1 cellular context compared by ENCODE assay signal in genomic region chr10:95475827-95476481, GRCh38.
A peak's percentile ranks its signal among the peaks of the same experiment; 100 is the strongest.
TF ChIP-seq lines count a peak whose summit lies in the region.

No MANE protein-coding gene starts in this region.

TF ChIP-seq in HepG2, 621 proteins besides CTCF, POLR2A, EP300 and RAD21 (continued from another document and continues in another):
- TF ChIP-seq ZNF570 (CRISPR knock-in tag; IDR thresholded peaks at IDR 0.05; ENCODE audit: borderline replicate concordance) (no peak), ZFAT (CRISPR knock-in tag; conservative IDR thresholded peaks at IDR 0.05) (no peak), TFDP1 (CRISPR knock-in tag; IDR thresholded peaks at IDR 0.05; ENCODE audit: borderline replicate concordance) (peak; percentile 43; the same call in 1 of the 2 replicates), PRMT3 (CRISPR knock-in tag; IDR thresholded peaks at IDR 0.05; ENCODE audit: borderline replicate concordance, low read depth) (no peak), ATAD3A (CRISPR knock-in tag; IDR thresholded peaks at IDR 0.05) (no peak), ZHX1 (CRISPR knock-in tag; IDR thresholded peaks at IDR 0.05; ENCODE audit: low read depth) (no peak), REST (IDR thresholded peaks at IDR 0.05; ENCODE audit: borderline replicate concordance in 1 of 2, low read depth in 1 of 2, low read length in 2 of 2) (peak in 1 of 2 experiments; percentile 40; a peak in 1 of 4 replicates), CBX2 (IDR thresholded peaks at IDR 0.05; ENCODE audit: low read depth, low read length) (no peak), CBX2 (CRISPR knock-in tag; IDR thresholded peaks at IDR 0.05; ENCODE audit: low read depth) (no peak), JUN (CRISPR knock-in tag; IDR thresholded peaks at IDR 0.05) (no peak), RBAK (CRISPR knock-in tag; IDR thresholded peaks at IDR 0.05) (no peak), HCFC1 (IDR thresholded peaks at IDR 0.05; ENCODE audit: low read depth, low read length) (no peak), PITX1 (CRISPR knock-in tag; IDR thresholded peaks at IDR 0.05) (peak; percentile 55; the same call in 1 of the 2 replicates), ZNF841 (CRISPR knock-in tag; IDR thresholded peaks at IDR 0.05; ENCODE audit: borderline replicate concordance) (no peak), FLYWCH1 (CRISPR knock-in tag; IDR thresholded peaks at IDR 0.05) (no peak), ZNF543 (CRISPR knock-in tag; IDR thresholded peaks at IDR 0.05) (peak; percentile 49; the same call in 1 of the 2 replicates), TBP (CRISPR knock-in tag; IDR thresholded peaks at IDR 0.05) (no peak), NFIC (IDR thresholded peaks at IDR 0.05; ENCODE audit: low read length) (peak; percentile 90), SALL1 (CRISPR knock-in tag; IDR thresholded peaks at IDR 0.05) (peak; percentile 94), ZBTB33 (CRISPR knock-in tag; IDR thresholded peaks at IDR 0.05) (peak; percentile 22; the same call in 1 of the 2 replicates), ZNF768 (CRISPR knock-in tag; IDR thresholded peaks at IDR 0.05) (no peak), ZNF512 (CRISPR knock-in tag; IDR thresholded peaks at IDR 0.05) (no peak), GTF3A (CRISPR knock-in tag; conservative IDR thresholded peaks at IDR 0.05) (no peak), THAP7 (CRISPR knock-in tag; IDR thresholded peaks at IDR 0.05) (no peak), RXRB (CRISPR knock-in tag; IDR thresholded peaks at IDR 0.05; ENCODE audit: borderline replicate concordance) (peak; percentile 86), ZFY (CRISPR knock-in tag; IDR thresholded peaks at IDR 0.05) (0 out of 2 replicates have a peak, but pooled peaks have one; percentile 22), MIXL1 (CRISPR knock-in tag; IDR thresholded peaks at IDR 0.05) (peak; percentile 89), THAP11 (CRISPR knock-in tag; IDR thresholded peaks at IDR 0.05) (peak; percentile 58), ZNF552 (CRISPR knock-in tag; IDR thresholded peaks at IDR 0.05; ENCODE audit: borderline replicate concordance) (no peak), MTF2 (CRISPR knock-in tag; IDR thresholded peaks at IDR 0.05; ENCODE audit: borderline replicate concordance) (no peak), ZNF607 (CRISPR knock-in tag; IDR thresholded peaks at IDR 0.05; ENCODE audit: borderline replicate concordance) (no peak), RNF219 (CRISPR knock-in tag; IDR thresholded peaks at IDR 0.05) (no peak), ZNF496 (CRISPR knock-in tag; IDR thresholded peaks at IDR 0.05; ENCODE audit: insufficient replicate concordance) (no peak)
- TF ChIP-seq, protein P1, sequence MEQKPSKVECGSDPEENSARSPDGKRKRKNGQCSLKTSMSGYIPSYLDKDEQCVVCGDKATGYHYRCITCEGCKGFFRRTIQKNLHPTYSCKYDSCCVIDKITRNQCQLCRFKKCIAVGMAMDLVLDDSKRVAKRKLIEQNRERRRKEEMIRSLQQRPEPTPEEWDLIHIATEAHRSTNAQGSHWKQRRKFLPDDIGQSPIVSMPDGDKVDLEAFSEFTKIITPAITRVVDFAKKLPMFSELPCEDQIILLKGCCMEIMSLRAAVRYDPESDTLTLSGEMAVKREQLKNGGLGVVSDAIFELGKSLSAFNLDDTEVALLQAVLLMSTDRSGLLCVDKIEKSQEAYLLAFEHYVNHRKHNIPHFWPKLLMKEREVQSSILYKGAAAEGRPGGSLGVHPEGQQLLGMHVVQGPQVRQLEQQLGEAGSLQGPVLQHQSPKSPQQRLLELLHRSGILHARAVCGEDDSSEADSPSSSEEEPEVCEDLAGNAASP (CRISPR knock-in tag; IDR thresholded peaks at IDR 0.05; ENCODE audit: borderline replicate concordance): no peak
- TF ChIP-seq, protein P2, sequence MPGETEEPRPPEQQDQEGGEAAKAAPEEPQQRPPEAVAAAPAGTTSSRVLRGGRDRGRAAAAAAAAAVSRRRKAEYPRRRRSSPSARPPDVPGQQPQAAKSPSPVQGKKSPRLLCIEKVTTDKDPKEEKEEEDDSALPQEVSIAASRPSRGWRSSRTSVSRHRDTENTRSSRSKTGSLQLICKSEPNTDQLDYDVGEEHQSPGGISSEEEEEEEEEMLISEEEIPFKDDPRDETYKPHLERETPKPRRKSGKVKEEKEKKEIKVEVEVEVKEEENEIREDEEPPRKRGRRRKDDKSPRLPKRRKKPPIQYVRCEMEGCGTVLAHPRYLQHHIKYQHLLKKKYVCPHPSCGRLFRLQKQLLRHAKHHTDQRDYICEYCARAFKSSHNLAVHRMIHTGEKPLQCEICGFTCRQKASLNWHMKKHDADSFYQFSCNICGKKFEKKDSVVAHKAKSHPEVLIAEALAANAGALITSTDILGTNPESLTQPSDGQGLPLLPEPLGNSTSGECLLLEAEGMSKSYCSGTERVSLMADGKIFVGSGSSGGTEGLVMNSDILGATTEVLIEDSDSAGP (CRISPR knock-in tag; IDR thresholded peaks at IDR 0.05; ENCODE audit: borderline replicate concordance): no peak
- TF ChIP-seq, protein P3, sequence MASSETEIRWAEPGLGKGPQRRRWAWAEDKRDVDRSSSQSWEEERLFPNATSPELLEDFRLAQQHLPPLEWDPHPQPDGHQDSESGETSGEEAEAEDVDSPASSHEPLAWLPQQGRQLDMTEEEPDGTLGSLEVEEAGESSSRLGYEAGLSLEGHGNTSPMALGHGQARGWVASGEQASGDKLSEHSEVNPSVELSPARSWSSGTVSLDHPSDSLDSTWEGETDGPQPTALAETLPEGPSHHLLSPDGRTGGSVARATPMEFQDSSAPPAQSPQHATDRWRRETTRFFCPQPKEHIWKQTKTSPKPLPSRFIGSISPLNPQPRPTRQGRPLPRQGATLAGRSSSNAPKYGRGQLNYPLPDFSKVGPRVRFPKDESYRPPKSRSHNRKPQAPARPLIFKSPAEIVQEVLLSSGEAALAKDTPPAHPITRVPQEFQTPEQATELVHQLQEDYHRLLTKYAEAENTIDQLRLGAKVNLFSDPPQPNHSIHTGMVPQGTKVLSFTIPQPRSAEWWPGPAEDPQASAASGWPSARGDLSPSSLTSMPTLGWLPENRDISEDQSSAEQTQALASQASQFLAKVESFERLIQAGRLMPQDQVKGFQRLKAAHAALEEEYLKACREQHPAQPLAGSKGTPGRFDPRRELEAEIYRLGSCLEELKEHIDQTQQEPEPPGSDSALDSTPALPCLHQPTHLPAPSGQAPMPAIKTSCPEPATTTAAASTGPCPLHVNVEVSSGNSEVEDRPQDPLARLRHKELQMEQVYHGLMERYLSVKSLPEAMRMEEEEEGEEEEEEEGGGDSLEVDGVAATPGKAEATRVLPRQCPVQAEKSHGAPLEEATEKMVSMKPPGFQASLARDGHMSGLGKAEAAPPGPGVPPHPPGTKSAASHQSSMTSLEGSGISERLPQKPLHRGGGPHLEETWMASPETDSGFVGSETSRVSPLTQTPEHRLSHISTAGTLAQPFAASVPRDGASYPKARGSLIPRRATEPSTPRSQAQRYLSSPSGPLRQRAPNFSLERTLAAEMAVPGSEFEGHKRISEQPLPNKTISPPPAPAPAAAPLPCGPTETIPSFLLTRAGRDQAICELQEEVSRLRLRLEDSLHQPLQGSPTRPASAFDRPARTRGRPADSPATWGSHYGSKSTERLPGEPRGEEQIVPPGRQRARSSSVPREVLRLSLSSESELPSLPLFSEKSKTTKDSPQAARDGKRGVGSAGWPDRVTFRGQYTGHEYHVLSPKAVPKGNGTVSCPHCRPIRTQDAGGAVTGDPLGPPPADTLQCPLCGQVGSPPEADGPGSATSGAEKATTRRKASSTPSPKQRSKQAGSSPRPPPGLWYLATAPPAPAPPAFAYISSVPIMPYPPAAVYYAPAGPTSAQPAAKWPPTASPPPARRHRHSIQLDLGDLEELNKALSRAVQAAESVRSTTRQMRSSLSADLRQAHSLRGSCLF (CRISPR knock-in tag; IDR thresholded peaks at IDR 0.05; ENCODE audit: borderline replicate concordance): no peak
